ENCODE assay signal across 18 cellular contexts in the genomic region with DNA sequence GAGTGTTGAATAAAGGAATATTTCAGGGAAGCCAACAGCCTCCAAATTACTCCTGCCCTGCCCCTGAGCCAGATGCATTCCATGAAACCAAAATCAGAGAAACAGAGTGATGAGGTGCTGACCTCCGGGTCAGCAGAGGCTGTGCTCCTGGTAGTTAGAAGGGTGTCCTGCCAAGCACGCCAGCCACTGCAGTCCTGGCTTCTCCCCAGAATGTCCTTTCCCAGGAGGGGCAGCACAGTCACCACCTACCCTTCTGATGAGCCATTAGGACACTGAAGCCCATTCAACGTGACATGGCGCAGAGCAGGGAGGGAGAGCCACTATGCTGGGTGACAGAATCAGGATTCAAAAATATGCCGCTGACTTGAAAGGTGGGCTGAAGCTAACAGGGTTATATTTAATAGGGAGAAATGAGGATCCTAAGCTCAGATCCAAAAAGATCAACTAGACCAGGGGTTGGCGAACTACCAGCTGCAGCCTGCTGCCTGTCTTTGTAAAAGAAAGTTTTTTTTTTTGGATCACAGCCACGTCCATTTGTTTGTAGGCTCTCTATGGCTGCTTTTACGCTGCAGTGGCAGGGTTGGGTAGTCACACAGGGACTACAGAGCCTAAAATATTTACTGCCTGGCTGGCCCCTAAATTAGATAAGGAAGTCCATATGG. TPM values are rescaled to one million over a fixed set of nuclear protein-coding genes. Genes with fewer than 3 reads are reported as not detected.
A peak's percentile ranks its signal among the peaks of the same experiment; 100 is the strongest.
DNase-seq lines count a peak whose midpoint lies in the region; ATAC-seq, FAIRE-seq and TF ChIP-seq lines count a peak whose summit lies in the region.
"Had no signal": no experiment of that assay in that cellular context is flagged by ENCODE, and none has a peak within 500 bp of the region (broad histone marks: within the 10 kb centered on the region; RNA-seq: fewer than 3 reads in every experiment).

No MANE protein-coding gene starts in this region.

- DNase-seq in LNCaP clone FGC (ENCODE audit: low read depth) (peak; percentile 55), NCI-H226 (peak; percentile 7), left ventricle myocardium inferior (peak; percentile 55), psoas muscle (no peak), GM12891 (ENCODE audit: insufficient read length, low spot score) (no peak)
- DNase-seq: activated CD4-positive, alpha-beta T cell treated with anti-CD3 and anti-CD28 coated beads, Interleukin-2, amount 50 U/mL, for 4 hours; activated T-cell treated with anti-CD3 and anti-CD28 coated beads, Interleukin-2, amount 50 U/mL, for 72 hours; GDM1; H9; NCI-H510A; retina; T-helper 2 cell had no signal

- H3K36me3 ChIP-seq in left ventricle myocardium inferior = no peaks in the 10 kb centered on the region
- no peaks in the 10 kb centered on the region for H3K36me3 ChIP-seq in psoas muscle (ENCODE audit: insufficient read depth in 1 of 2, low read depth in 1 of 2)

- WGBS in psoas muscle, 3 donors = 29 to 44% (median 35%) methylated on average over 8 of the region's 8 CpGs

- intact Hi-C loops in left ventricle myocardium inferior (cut with micrococcal nuclease) (no loop called here), psoas muscle (cut with DNase I) (no loop called here)

- peak; percentile 27 to 81 (median 58) for ATAC-seq in psoas muscle
- no peak for ATAC-seq in GM21619 (IDR thresholded peaks at IDR 0.05; ENCODE audit: unreplicated experiment)
- no peak for ATAC-seq in stimulated activated memory B cell treated with anti-CD40 and anti-IgM and Interleukin-4, amounts not matched to agents 10 μg/mL and 1 μg/mL and 100 μg/mL, for 72 hours
- ATAC-seq: activated T-cell treated with anti-CD3 and anti-CD28 coated beads, Interleukin-2, amount 50 U/mL, for 72 hours had no signal

- H3K27me3 ChIP-seq in left ventricle myocardium inferior (ENCODE audit: low read depth) = no peaks in the 10 kb centered on the region
- H3K27me3 ChIP-seq in psoas muscle (ENCODE audit: insufficient read depth in 3 of 3, low read length in 2 of 3) = no peaks in the 10 kb centered on the region

- peaks cover 12% of the 10 kb centered on the region for H3K27me3 Mint-ChIP-seq in stimulated activated memory B cell treated with anti-CD40 and anti-IgM and Interleukin-4, amounts not matched to agents 10 μg/mL and 1 μg/mL and 100 μg/mL, for 72 hours

- peaks cover 8% of the 10 kb centered on the region for H3K36me3 Mint-ChIP-seq in stimulated activated memory B cell treated with anti-CD40 and anti-IgM and Interleukin-4, amounts not matched to agents 10 μg/mL and 1 μg/mL and 100 μg/mL, for 72 hours
- H3K36me3 Mint-ChIP-seq: CD14-positive monocyte had no signal

- peaks cover 6% of the 10 kb centered on the region for H3K9me3 Mint-ChIP-seq in stimulated activated memory B cell treated with anti-CD40 and anti-IgM and Interleukin-4, amounts not matched to agents 10 μg/mL and 1 μg/mL and 100 μg/mL, for 72 hours

- TF ChIP-seq CTCF in LNCaP clone FGC (IDR thresholded peaks at IDR 0.05; ENCODE audit: control insufficient read depth, extremely low read depth, insufficient read depth) = no peak
- TF ChIP-seq CTCF in left ventricle myocardium inferior (IDR thresholded peaks at IDR 0.05; ENCODE audit: borderline replicate concordance) = no peak
- no peak for TF ChIP-seq CTCF in psoas muscle (IDR thresholded peaks at IDR 0.05)

- TF ChIP-seq POLR2A in GM12891 (IDR thresholded peaks at IDR 0.05; ENCODE audit: low read depth, low read length) = no peak

- FAIRE-seq in GM12891 (lab: Jason Lieb, UNC) = no peak

- H3K27ac ChIP-seq in left ventricle myocardium inferior (replicated peaks) (peak overlapping the region; percentile 85), psoas muscle (no peak overlapping the region)
- H3K27ac ChIP-seq: KMS-11, RWPE1 had no signal

- no peaks in the 10 kb centered on the region for H3K4me1 Mint-ChIP-seq in stimulated activated memory B cell treated with anti-CD40 and anti-IgM and Interleukin-4, amounts not matched to agents 10 μg/mL and 1 μg/mL and 100 μg/mL, for 72 hours
- H3K4me1 Mint-ChIP-seq: CD14-positive monocyte had no signal

- H3K4me3 Mint-ChIP-seq in stimulated activated memory B cell treated with anti-CD40 and anti-IgM and Interleukin-4, amounts not matched to agents 10 μg/mL and 1 μg/mL and 100 μg/mL, for 72 hours = no peak overlapping the region
- H3K4me3 Mint-ChIP-seq: activated T-cell treated with anti-CD3 and anti-CD28 coated beads, Interleukin-2, amount 50 U/mL, for 72 hours; H9; stimulated activated naive CD8-positive, alpha-beta T cell treated with anti-CD3 and anti-CD28 coated beads, Interleukin-15, Interleukin-2, amounts not matched to agents 100 ng/mL and 50 ng/mL, for 24 hours had no signal

- H3K4me3 ChIP-seq in LNCaP clone FGC (ENCODE audit: low read depth, low read length) (no peak overlapping the region), left ventricle myocardium inferior (peak overlapping the region; percentile 34), psoas muscle (no peak overlapping the region)

- no peaks in the 10 kb centered on the region for H3K9me3 ChIP-seq in left ventricle myocardium inferior (replicated peaks)
- H3K9me3 ChIP-seq in psoas muscle = no peaks in the 10 kb centered on the region

- H3K4me1 ChIP-seq in left ventricle myocardium inferior (peaks cover 36% of the 10 kb centered on the region), psoas muscle (peaks cover 12% of the 10 kb centered on the region)

- H3K27ac Mint-ChIP-seq in stimulated activated memory B cell treated with anti-CD40 and anti-IgM and Interleukin-4, amounts not matched to agents 10 μg/mL and 1 μg/mL and 100 μg/mL, for 72 hours = no peak overlapping the region
- H3K27ac Mint-ChIP-seq: activated T-cell treated with anti-CD3 and anti-CD28 coated beads, Interleukin-2, amount 50 U/mL, for 72 hours; CD14-positive monocyte; stimulated activated naive CD8-positive, alpha-beta T cell treated with anti-CD3 and anti-CD28 coated beads, Interleukin-15, Interleukin-2, amounts not matched to agents 100 ng/mL and 50 ng/mL, for 24 hours had no signal

TF ChIP-seq in GM12891, 5 proteins besides CTCF, POLR2A, EP300 and RAD21:
- no peak for TF ChIP-seq PAX5 (IDR thresholded peaks at IDR 0.05; ENCODE audit: insufficient read depth, low read length, severe bottlenecking)

RNA-seq across cellular contexts. Expression of a gene that starts 34.5 kb away (rescaled TPM):
- total RNA-seq in left ventricle myocardium inferior (not detected), psoas muscle (under 1 TPM in 2 of 4 donors, not detected in 2; 0.59 to 0.77 TPM)
- polyA plus RNA-seq in psoas muscle = 1 to 10 TPM in 1 of 3 donors, under 1 TPM in 1, not detected in 1; 0.05 to 2.1 TPM
- polyA plus RNA-seq in GM12891 (2012; ENCODE audit: low read depth, missing spikeins) = not detected
- total RNA-seq: H9 had no signal

RNA-seq across cellular contexts. Expression of a gene that starts 42.0 kb away (rescaled TPM):
- 1.4 TPM for total RNA-seq in left ventricle myocardium inferior
- 1 to 10 TPM in 1 of 4 donors, under 1 TPM in 3; 0.46 to 1.2 (median 0.72) TPM for total RNA-seq in psoas muscle
- under 1 TPM; 0.14 to 0.52 (median 0.48) TPM for polyA plus RNA-seq in psoas muscle
- 0.85 TPM for polyA plus RNA-seq in GM12891 (2012; ENCODE audit: low read depth, missing spikeins)

Comparison
In these comparisons a context has a peak if more than half of its experiments do, and no peak if none do; other contexts are left out.
1. DNase-seq: peak in LNCaP clone FGC (single experiment), NCI-H226 (single experiment) and left ventricle myocardium inferior (single experiment); none in psoas muscle (0 of 2) and GM12891 (single experiment).
2. ATAC-seq: peak in psoas muscle (4 of 4); none in GM21619 (single experiment) and stimulated activated memory B cell treated with anti-CD40 and anti-IgM and Interleukin-4, amounts not matched to agents 10 μg/mL and 1 μg/mL and 100 μg/mL, for 72 hours (single experiment).